Comparison of ENCODE assay signal across 17 cellular contexts in the genomic region with DNA sequence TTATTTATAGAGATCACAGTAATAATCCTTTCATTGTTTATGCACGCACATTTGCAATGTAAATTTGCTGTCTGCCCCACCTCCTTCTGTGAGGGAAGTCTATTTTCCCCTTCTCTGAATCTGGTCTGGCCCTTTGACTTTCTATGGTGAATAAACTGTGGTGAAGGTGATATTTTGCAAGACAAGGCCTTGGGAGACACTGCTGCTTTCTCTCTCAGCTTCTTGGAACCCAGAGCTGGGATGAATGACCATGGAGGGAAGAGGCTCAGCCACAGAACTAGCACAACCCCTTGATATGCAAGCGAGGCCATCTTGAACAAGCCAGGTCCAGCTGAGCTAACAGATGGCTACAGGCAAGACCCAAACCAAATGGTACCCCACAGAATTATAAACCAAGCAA.
"Had no signal": no experiment of that assay in that cellular context is flagged by ENCODE, and none has a peak within 500 bp of the region (broad histone marks: within the 10 kb centered on the region; RNA-seq: fewer than 3 reads in every experiment).

No MANE protein-coding gene starts in this region.

- DNase-seq: activated CD4-positive, alpha-beta T cell treated with anti-CD3 and anti-CD28 coated beads, Interleukin-2, amount 50 U/mL, for 1 hour; activated CD8-positive, alpha-beta memory T cell treated with anti-CD3 and anti-CD28 coated beads for 24 hours; activated naive CD4-positive, alpha-beta T cell; activated naive CD8-positive, alpha-beta T cell treated with anti-CD3 and anti-CD28 coated beads, Interleukin-2, amount 50 U/mL, for 24 hours; aorta; hippocampal formation; left colon; lower lobe of right lung; nephron progenitor cell; stimulated activated CD4-positive, alpha-beta T cell treated with anti-CD3 and anti-CD28 coated beads, Interleukin-15, amount 100 ng/mL, for 24 hours; stimulated activated CD4-positive, alpha-beta T cell treated with anti-CD3 and anti-CD28 coated beads, Interleukin-4, amount 100 ng/mL, for 1 hour; stimulated activated naive B cell treated with anti-CD40 and anti-IgM and Interleukin-4, amounts not matched to agents 10 μg/mL and 1 μg/mL and 100 μg/mL, for 72 hours; thyroid gland had no signal

- H3K4me3 ChIP-seq: lower lobe of right lung, right atrium auricular region, thyroid gland had no signal

- H3K27me3 Mint-ChIP-seq: activated naive CD8-positive, alpha-beta T cell treated with anti-CD3 and anti-CD28 coated beads, Interleukin-2, amount 50 U/mL, for 24 hours; progenitor cell of endocrine pancreas; stimulated activated naive B cell treated with anti-CD40 and anti-IgM and Interleukin-4, amounts not matched to agents 10 μg/mL and 1 μg/mL and 100 μg/mL, for 72 hours had no signal

- H3K9me3 Mint-ChIP-seq: activated naive CD8-positive, alpha-beta T cell treated with anti-CD3 and anti-CD28 coated beads, Interleukin-2, amount 50 U/mL, for 24 hours had no signal

- H3K27me3 ChIP-seq: right atrium auricular region, thyroid gland had no signal

- H3K4me1 ChIP-seq: lower lobe of right lung, right atrium auricular region, thyroid gland had no signal

- H3K36me3 ChIP-seq: lower lobe of right lung, right atrium auricular region, thyroid gland had no signal

- ATAC-seq: activated CD4-positive, CD25-positive, alpha-beta regulatory T cell treated with anti-CD3 and anti-CD28 coated beads, Interleukin-2, amount 50 U/mL, for 24 hours; activated naive CD8-positive, alpha-beta T cell treated with anti-CD3 and anti-CD28 coated beads, Interleukin-2, amount 50 U/mL, for 24 hours; esophagus mucosa; left colon; lower lobe of right lung; stimulated activated naive B cell treated with anti-CD40 and anti-IgM and Interleukin-4, amounts not matched to agents 10 μg/mL and 1 μg/mL and 100 μg/mL, for 72 hours had no signal

- H3K27ac Mint-ChIP-seq: activated naive CD8-positive, alpha-beta T cell treated with anti-CD3 and anti-CD28 coated beads, Interleukin-2, amount 50 U/mL, for 24 hours; nephron progenitor cell; progenitor cell of endocrine pancreas; stimulated activated naive B cell treated with anti-CD40 and anti-IgM and Interleukin-4, amounts not matched to agents 10 μg/mL and 1 μg/mL and 100 μg/mL, for 72 hours had no signal

- H3K27ac ChIP-seq: lower lobe of right lung, right atrium auricular region, thyroid gland had no signal

- H3K4me3 Mint-ChIP-seq: activated naive CD8-positive, alpha-beta T cell treated with anti-CD3 and anti-CD28 coated beads, Interleukin-2, amount 50 U/mL, for 24 hours; nephron progenitor cell; stimulated activated naive B cell treated with anti-CD40 and anti-IgM and Interleukin-4, amounts not matched to agents 10 μg/mL and 1 μg/mL and 100 μg/mL, for 72 hours had no signal

- H3K9me3 ChIP-seq: lower lobe of right lung, right atrium auricular region, thyroid gland had no signal
